In genomic region chr18:59502222-59502898, GRCh38 we compare ENCODE assay signal across 9 cellular contexts.
DNase-seq lines count a peak whose midpoint lies in the region; ATAC-seq, FAIRE-seq and TF ChIP-seq lines count a peak whose summit lies in the region.
"Had no signal": no experiment of that assay in that cellular context is flagged by ENCODE, and none has a peak within 500 bp of the region (broad histone marks: within the 10 kb centered on the region; RNA-seq: fewer than 3 reads in every experiment).

No MANE protein-coding gene starts in this region.

- H4K20me1 ChIP-seq in GM23248 (ENCODE audit: insufficient read depth) = no peaks in the 10 kb centered on the region

- no peaks in the 10 kb centered on the region for H3K9me2 ChIP-seq in GM23248 (ENCODE audit: insufficient read depth)

- H3K27ac Mint-ChIP-seq in glutamatergic neuron (ENCODE audit: unreplicated experiment) = no peak overlapping the region

- H3F3A ChIP-seq in GM23248 (ENCODE audit: insufficient read depth) = peaks cover 18% of the 10 kb centered on the region; the same call in 1 of the 2 replicates

- no peak for FAIRE-seq in RCC 7860 (lab: Jason Lieb, UNC)

- 5% methylated on average over 9 of the region's 9 CpGs for WGBS in GM23248 (ENCODE audit: low coverage in 1 of 2, low lambda C conversion rate in 2 of 2, missing lambda C conversion rate in 2 of 2), 2 experiments

- no peaks in the 10 kb centered on the region for H3K79me2 ChIP-seq in GM23248 (ENCODE audit: insufficient read depth)

- H3K9me3 ChIP-seq in GM23248 (ENCODE audit: low read depth) = no peaks in the 10 kb centered on the region

- H3K4me3 ChIP-seq in GM23248 = peak overlapping the region; percentile 16

- in situ Hi-C loops in GM23248 (cut with MboI) = no loop called here

- DNase-seq in GM23248 = peak; percentile 88
- peak; percentile 68 for DNase-seq in amniotic epithelial cell (ENCODE audit: low read depth)
- DNase-seq in left ventricle myocardium superior = peak; percentile 55
- DNase-seq in sciatic nerve (ENCODE audit: low spot score) = no peak
- no peak for DNase-seq in glutamatergic neuron
- no peak for DNase-seq in RCC 7860 (ENCODE audit: low spot score)
- DNase-seq: MM.1S had no signal

- H3K4me3 Mint-ChIP-seq in glutamatergic neuron (ENCODE audit: unreplicated experiment) = no peak overlapping the region

- peak overlapping the region; percentile 56 for H3K9ac ChIP-seq in GM23248

- intact Hi-C loops in left ventricle myocardium superior (cut with micrococcal nuclease) (no loop called here), sciatic nerve (cut with DNase I) (no loop called here)

- peak overlapping the region; percentile 55 for H3K4me2 ChIP-seq in GM23248 (ENCODE audit: unreplicated experiment)

- peak overlapping the region; percentile 54 for H3K27ac ChIP-seq in GM23248

- no peak overlapping the region for H2AFZ ChIP-seq in GM23248

- H3K4me1 Mint-ChIP-seq in glutamatergic neuron (ENCODE audit: low read depth, unreplicated experiment) = peaks cover 6% of the 10 kb centered on the region

- no peaks in the 10 kb centered on the region for H3K36me3 ChIP-seq in GM23248 (ENCODE audit: low read depth)

- ATAC-seq in left ventricle myocardium superior = peak; percentile 93
- peak; percentile 79 for ATAC-seq in sciatic nerve
- no peak for ATAC-seq in HG03457 (IDR thresholded peaks at IDR 0.05; ENCODE audit: unreplicated experiment)
- no peak for ATAC-seq in GM19328 (IDR thresholded peaks at IDR 0.05; ENCODE audit: unreplicated experiment)

- peaks cover 26% of the 10 kb centered on the region for H3K4me1 ChIP-seq in GM23248 (ENCODE audit: insufficient read depth)

- H3K27me3 Mint-ChIP-seq in glutamatergic neuron (ENCODE audit: unreplicated experiment) = peaks cover 2% of the 10 kb centered on the region

- peaks cover 3% of the 10 kb centered on the region for H3K9me3 Mint-ChIP-seq in glutamatergic neuron (ENCODE audit: unreplicated experiment)

- no peak for TF ChIP-seq CTCF in glutamatergic neuron (IDR thresholded peaks at IDR 0.05; ENCODE audit: partially characterized antibody, unreplicated experiment)

- peaks cover 13% of the 10 kb centered on the region for H3K36me3 Mint-ChIP-seq in glutamatergic neuron (ENCODE audit: unreplicated experiment)

- 0 out of 2 replicates have a peak, but pooled peaks cover 3% of the 10 kb centered on the region for H3K27me3 ChIP-seq in GM23248 (replicated peaks; ENCODE audit: insufficient read depth)

Comparison
In these comparisons a context has a peak if more than half of its experiments do, and no peak if none do; other contexts are left out.
1. DNase-seq: peak in GM23248 (single experiment), amniotic epithelial cell (single experiment) and left ventricle myocardium superior (single experiment); none in sciatic nerve (single experiment), glutamatergic neuron (single experiment) and RCC 7860 (single experiment).
2. ATAC-seq: peak in left ventricle myocardium superior (single experiment) and sciatic nerve (single experiment); none in HG03457 (single experiment) and GM19328 (single experiment).